In genomic region chr17:48830840-48831548, GRCh38 we compare ENCODE assay signal across 1 cellular context.
TF ChIP-seq lines count a peak whose summit lies in the region.

A gene with protein sequence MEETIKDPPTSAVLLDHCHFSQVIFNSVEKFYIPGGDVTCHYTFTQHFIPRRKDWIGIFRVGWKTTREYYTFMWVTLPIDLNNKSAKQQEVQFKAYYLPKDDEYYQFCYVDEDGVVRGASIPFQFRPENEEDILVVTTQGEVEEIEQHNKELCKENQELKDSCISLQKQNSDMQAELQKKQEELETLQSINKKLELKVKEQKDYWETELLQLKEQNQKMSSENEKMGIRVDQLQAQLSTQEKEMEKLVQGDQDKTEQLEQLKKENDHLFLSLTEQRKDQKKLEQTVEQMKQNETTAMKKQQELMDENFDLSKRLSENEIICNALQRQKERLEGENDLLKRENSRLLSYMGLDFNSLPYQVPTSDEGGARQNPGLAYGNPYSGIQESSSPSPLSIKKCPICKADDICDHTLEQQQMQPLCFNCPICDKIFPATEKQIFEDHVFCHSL (plus strand): TSS chr17:48831035. CDS start chr17:48841708, 10,673 bp downstream.

TF ChIP-seq in K562, 482 proteins besides CTCF, POLR2A, EP300 and RAD21 (continued from another document and continues in another):
- TF ChIP-seq, protein P1, sequence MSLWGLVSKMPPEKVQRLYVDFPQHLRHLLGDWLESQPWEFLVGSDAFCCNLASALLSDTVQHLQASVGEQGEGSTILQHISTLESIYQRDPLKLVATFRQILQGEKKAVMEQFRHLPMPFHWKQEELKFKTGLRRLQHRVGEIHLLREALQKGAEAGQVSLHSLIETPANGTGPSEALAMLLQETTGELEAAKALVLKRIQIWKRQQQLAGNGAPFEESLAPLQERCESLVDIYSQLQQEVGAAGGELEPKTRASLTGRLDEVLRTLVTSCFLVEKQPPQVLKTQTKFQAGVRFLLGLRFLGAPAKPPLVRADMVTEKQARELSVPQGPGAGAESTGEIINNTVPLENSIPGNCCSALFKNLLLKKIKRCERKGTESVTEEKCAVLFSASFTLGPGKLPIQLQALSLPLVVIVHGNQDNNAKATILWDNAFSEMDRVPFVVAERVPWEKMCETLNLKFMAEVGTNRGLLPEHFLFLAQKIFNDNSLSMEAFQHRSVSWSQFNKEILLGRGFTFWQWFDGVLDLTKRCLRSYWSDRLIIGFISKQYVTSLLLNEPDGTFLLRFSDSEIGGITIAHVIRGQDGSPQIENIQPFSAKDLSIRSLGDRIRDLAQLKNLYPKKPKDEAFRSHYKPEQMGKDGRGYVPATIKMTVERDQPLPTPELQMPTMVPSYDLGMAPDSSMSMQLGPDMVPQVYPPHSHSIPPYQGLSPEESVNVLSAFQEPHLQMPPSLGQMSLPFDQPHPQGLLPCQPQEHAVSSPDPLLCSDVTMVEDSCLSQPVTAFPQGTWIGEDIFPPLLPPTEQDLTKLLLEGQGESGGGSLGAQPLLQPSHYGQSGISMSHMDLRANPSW (CRISPR knock-in tag; IDR thresholded peaks at IDR 0.05), result no peak
- TF ChIP-seq ZNF589 (CRISPR knock-in tag; IDR thresholded peaks at IDR 0.05; ENCODE audit: low read depth) (no peak), ZNF12 (CRISPR knock-in tag; IDR thresholded peaks at IDR 0.05) (peak; percentile 29; the same call in 1 of the 2 replicates), NR2C1 (IDR thresholded peaks at IDR 0.05) (peak; percentile 57), NR2C1 (tag; IDR thresholded peaks at IDR 0.05) (peak; percentile 79), BACH1 (tag; IDR thresholded peaks at IDR 0.05) (no peak), CBFB (CRISPR knock-in tag; IDR thresholded peaks at IDR 0.05) (no peak), ZNF316 (IDR thresholded peaks at IDR 0.05) (no peak), HDAC6 (IDR thresholded peaks at IDR 0.05; ENCODE audit: low read depth, low read length) (no peak), PHB2 (IDR thresholded peaks at IDR 0.05; ENCODE audit: low read depth) (no peak), FOXJ2 (tag; IDR thresholded peaks at IDR 0.05) (no peak), POLR2AphosphoS5 (IDR thresholded peaks at IDR 0.05; ENCODE audit: control insufficient read depth, insufficient read depth, low read depth, low read length) (peak; percentile 70; the same call in 1 of the 2 replicates), GABPB2 (CRISPR knock-in tag; conservative IDR thresholded peaks at IDR 0.05) (no peak), ZNF764 (CRISPR knock-in tag; IDR thresholded peaks at IDR 0.05; ENCODE audit: low read depth) (no peak), ZNF830 (CRISPR knock-in tag; IDR thresholded peaks at IDR 0.05) (no peak), CBX8 (IDR thresholded peaks at IDR 0.05; ENCODE audit: borderline replicate concordance, extremely low read depth, low read depth, low read length, poor library complexity, severe bottlenecking) (no peak), KHSRP (IDR thresholded peaks at IDR 0.05) (no peak), FOXJ3 (CRISPR knock-in tag; IDR thresholded peaks at IDR 0.05) (no peak), TRIM24 (IDR thresholded peaks at IDR 0.05) (peak in 1 of 2 experiments; percentile 49; a peak in 1 of 4 replicates), SUPT5H (IDR thresholded peaks at IDR 0.05) (peak; percentile 82), BMI1 (IDR thresholded peaks at IDR 0.05; ENCODE audit: low read length) (no peak), TCF7L2 (IDR thresholded peaks at IDR 0.05; ENCODE audit: low read depth, low read length) (no peak), POU5F1 (IDR thresholded peaks at IDR 0.05; ENCODE audit: borderline replicate concordance, low read depth, low read length, partially characterized antibody) (peak; percentile 10), CBX5 (IDR thresholded peaks at IDR 0.05; ENCODE audit: borderline replicate concordance, low read depth) (no peak), PCBP1 (IDR thresholded peaks at IDR 0.05; ENCODE audit: low read depth, low read length, poor library complexity, severe bottlenecking) (peak; percentile 72), MAFG (tag; conservative IDR thresholded peaks at IDR 0.05) (no peak), TCFL5 (CRISPR knock-in tag; conservative IDR thresholded peaks at IDR 0.05) (no peak), ZNF253 (CRISPR knock-in tag; conservative IDR thresholded peaks at IDR 0.05) (no peak), FOXK2 (conservative IDR thresholded peaks at IDR 0.05 in 1 of 2, IDR thresholded peaks at IDR 0.05 in 1 of 2; ENCODE audit: low read depth in 2 of 2) (peak; percentile 76 to 82), ATF4 (CRISPR knock-in tag; IDR thresholded peaks at IDR 0.05) (peak; percentile 80), U2AF2 (optimal IDR thresholded peaks at IDR 0.05; ENCODE audit: low read depth, low read length) (no peak), MCM2 (IDR thresholded peaks at IDR 0.05; ENCODE audit: low read depth) (no peak), PHF21A (IDR thresholded peaks at IDR 0.05; ENCODE audit: borderline replicate concordance, low read depth) (no peak), EGR1 (conservative IDR thresholded peaks at IDR 0.05) (peak; percentile 85), SIN3B (IDR thresholded peaks at IDR 0.05; ENCODE audit: low read depth) (0 out of 2 replicates have a peak, but pooled peaks have one; percentile 33), ZNF217 (CRISPR knock-in tag; IDR thresholded peaks at IDR 0.05) (no peak), NUFIP1 (IDR thresholded peaks at IDR 0.05; ENCODE audit: partially characterized antibody) (no peak), EHMT2 (IDR thresholded peaks at IDR 0.05) (no peak), NCOA1 (IDR thresholded peaks at IDR 0.05; ENCODE audit: low read depth) (0 out of 2 replicates have a peak, but pooled peaks have one; percentile 14), PATZ1 (CRISPR knock-in tag; IDR thresholded peaks at IDR 0.05; ENCODE audit: borderline replicate concordance) (no peak), PRMT5 (CRISPR knock-in tag; IDR thresholded peaks at IDR 0.05) (no peak), SLC30A9 (CRISPR knock-in tag; IDR thresholded peaks at IDR 0.05) (no peak), LEF1 (IDR thresholded peaks at IDR 0.05) (no peak), BCL6 (CRISPR knock-in tag; IDR thresholded peaks at IDR 0.05) (no peak), BCOR (IDR thresholded peaks at IDR 0.05) (0 out of 2 replicates have a peak, but pooled peaks have one; percentile 24), SMAD1 (IDR thresholded peaks at IDR 0.05; ENCODE audit: low read depth, low read length, partially characterized antibody) (no peak), MIER1 (IDR thresholded peaks at IDR 0.05; ENCODE audit: low read depth) (no peak), BRF1 (IDR thresholded peaks at IDR 0.05; ENCODE audit: borderline replicate concordance, extremely low read depth, insufficient read length) (no peak), ESRRB (CRISPR knock-in tag; IDR thresholded peaks at IDR 0.05; ENCODE audit: borderline replicate concordance) (no peak), ZFP1 (CRISPR knock-in tag; IDR thresholded peaks at IDR 0.05) (no peak), FOXK1 (CRISPR knock-in tag; IDR thresholded peaks at IDR 0.05; ENCODE audit: borderline replicate concordance) (0 out of 2 replicates have a peak, but pooled peaks have one; percentile 87), RBM22 (IDR thresholded peaks at IDR 0.05; ENCODE audit: low read depth, low read length, poor library complexity, severe bottlenecking) (no peak), ZNF717 (CRISPR knock-in tag; IDR thresholded peaks at IDR 0.05) (no peak), CC2D1A (IDR thresholded peaks at IDR 0.05) (no peak), THRAP3 (IDR thresholded peaks at IDR 0.05; ENCODE audit: borderline replicate concordance) (no peak), CREM (IDR thresholded peaks at IDR 0.05; ENCODE audit: low read depth) (peak; percentile 93), NRF1 (conservative IDR thresholded peaks at IDR 0.05 in 1 of 2, IDR thresholded peaks at IDR 0.05 in 1 of 2) (peak; percentile 58 to 67), ZNF507 (tag; conservative IDR thresholded peaks at IDR 0.05) (no peak), CHD1 (IDR thresholded peaks at IDR 0.05; ENCODE audit: low read length) (no peak), MAZ (CRISPR knock-in tag; conservative IDR thresholded peaks at IDR 0.05 in 1 of 2, IDR thresholded peaks at IDR 0.05 in 1 of 2) (peak; percentile 83 to 88), ZC3H4 (CRISPR knock-in tag; IDR thresholded peaks at IDR 0.05; ENCODE audit: borderline replicate concordance) (peak; percentile 82; the same call in 1 of the 2 replicates), EZH2 (IDR thresholded peaks at IDR 0.05; ENCODE audit: borderline replicate concordance, low read depth, low read length) (no peak), ZFX (CRISPR knock-in tag; IDR thresholded peaks at IDR 0.05) (peak; percentile 97), FOXP1 (CRISPR knock-in tag; IDR thresholded peaks at IDR 0.05) (peak; percentile 67; the same call in 1 of the 2 replicates)
- TF ChIP-seq, protein P2, sequence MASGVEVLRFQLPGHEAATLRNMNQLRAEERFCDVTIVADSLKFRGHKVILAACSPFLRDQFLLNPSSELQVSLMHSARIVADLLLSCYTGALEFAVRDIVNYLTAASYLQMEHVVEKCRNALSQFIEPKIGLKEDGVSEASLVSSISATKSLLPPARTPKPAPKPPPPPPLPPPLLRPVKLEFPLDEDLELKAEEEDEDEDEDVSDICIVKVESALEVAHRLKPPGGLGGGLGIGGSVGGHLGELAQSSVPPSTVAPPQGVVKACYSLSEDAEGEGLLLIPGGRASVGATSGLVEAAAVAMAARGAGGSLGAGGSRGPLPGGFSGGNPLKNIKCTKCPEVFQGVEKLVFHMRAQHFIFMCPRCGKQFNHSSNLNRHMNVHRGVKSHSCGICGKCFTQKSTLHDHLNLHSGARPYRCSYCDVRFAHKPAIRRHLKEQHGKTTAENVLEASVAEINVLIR (CRISPR knock-in tag; IDR thresholded peaks at IDR 0.05), result peak; percentile 58; the same call in 1 of the 2 replicates
- TF ChIP-seq, protein P3, sequence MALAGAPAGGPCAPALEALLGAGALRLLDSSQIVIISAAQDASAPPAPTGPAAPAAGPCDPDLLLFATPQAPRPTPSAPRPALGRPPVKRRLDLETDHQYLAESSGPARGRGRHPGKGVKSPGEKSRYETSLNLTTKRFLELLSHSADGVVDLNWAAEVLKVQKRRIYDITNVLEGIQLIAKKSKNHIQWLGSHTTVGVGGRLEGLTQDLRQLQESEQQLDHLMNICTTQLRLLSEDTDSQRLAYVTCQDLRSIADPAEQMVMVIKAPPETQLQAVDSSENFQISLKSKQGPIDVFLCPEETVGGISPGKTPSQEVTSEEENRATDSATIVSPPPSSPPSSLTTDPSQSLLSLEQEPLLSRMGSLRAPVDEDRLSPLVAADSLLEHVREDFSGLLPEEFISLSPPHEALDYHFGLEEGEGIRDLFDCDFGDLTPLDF (CRISPR knock-in tag; IDR thresholded peaks at IDR 0.05), result no peak
- TF ChIP-seq, protein P4, sequence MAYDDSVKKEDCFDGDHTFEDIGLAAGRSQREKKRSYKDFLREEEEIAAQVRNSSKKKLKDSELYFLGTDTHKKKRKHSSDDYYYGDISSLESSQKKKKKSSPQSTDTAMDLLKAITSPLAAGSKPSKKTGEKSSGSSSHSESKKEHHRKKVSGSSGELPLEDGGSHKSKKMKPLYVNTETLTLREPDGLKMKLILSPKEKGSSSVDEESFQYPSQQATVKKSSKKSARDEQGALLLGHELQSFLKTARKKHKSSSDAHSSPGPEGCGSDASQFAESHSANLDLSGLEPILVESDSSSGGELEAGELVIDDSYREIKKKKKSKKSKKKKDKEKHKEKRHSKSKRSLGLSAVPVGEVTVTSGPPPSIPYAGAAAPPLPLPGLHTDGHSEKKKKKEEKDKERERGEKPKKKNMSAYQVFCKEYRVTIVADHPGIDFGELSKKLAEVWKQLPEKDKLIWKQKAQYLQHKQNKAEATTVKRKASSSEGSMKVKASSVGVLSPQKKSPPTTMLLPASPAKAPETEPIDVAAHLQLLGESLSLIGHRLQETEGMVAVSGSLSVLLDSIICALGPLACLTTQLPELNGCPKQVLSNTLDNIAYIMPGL (CRISPR knock-in tag; IDR thresholded peaks at IDR 0.05), result no peak
- TF ChIP-seq, protein P5, sequence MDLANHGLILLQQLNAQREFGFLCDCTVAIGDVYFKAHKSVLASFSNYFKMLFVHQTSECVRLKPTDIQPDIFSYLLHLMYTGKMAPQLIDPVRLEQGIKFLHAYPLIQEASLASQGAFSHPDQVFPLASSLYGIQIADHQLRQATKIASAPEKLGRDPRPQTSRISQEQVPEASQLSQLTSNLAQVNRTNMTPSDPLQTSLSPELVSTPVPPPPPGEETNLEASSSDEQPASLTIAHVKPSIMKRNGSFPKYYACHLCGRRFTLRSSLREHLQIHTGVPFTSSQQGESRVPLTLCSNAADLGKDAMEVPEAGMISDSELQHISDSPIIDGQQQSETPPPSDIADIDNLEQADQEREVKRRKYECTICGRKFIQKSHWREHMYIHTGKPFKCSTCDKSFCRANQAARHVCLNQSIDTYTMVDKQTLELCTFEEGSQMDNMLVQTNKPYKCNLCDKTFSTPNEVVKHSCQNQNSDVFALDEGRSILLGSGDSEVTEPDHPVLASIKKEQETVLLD (IDR thresholded peaks at IDR 0.05), result 0 out of 2 replicates have a peak, but pooled peaks have one; percentile 19
- TF ChIP-seq, protein P6, sequence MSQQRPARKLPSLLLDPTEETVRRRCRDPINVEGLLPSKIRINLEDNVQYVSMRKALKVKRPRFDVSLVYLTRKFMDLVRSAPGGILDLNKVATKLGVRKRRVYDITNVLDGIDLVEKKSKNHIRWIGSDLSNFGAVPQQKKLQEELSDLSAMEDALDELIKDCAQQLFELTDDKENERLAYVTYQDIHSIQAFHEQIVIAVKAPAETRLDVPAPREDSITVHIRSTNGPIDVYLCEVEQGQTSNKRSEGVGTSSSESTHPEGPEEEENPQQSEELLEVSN (IDR thresholded peaks at IDR 0.05; ENCODE audit: borderline replicate concordance in 1 of 2, extremely low read depth in 1 of 2, insufficient read depth in 1 of 2, insufficient read length in 1 of 2, low read depth in 1 of 2, low read length in 1 of 2, poor library complexity in 1 of 2, severe bottlenecking in 1 of 2), result peak in 1 of 2 experiments; percentile 22
